In the genomic region with DNA sequence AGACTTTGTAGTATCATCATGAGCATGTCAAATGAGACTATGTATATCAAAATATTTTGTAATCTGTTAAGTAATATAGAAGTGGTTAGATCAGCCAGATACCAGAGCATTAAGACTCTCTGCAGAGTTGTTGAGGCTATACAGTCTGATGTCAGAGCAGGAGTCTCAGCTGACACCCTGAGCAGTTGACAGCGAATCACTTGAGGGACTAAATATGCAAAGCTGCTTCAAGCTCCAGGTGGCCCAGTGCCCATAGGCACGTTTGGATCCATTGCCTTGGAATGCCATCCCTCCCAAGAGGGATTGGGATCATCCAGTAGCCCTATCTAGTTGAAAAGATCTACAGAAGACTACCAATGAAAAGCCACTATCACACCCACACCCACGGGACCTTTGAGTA, we compare ENCODE assay signal across 17 cellular contexts.
DNase-seq lines count a peak whose midpoint lies in the region; ATAC-seq and TF ChIP-seq lines count a peak whose summit lies in the region.
"Had no signal": no experiment of that assay in that cellular context is flagged by ENCODE, and none has a peak within 500 bp of the region (broad histone marks: within the 10 kb centered on the region; RNA-seq: fewer than 3 reads in every experiment).

No MANE protein-coding gene starts in this region.

- H3K4me1 ChIP-seq in left ventricle myocardium inferior = peaks cover 53% of the 10 kb centered on the region

- H3K27ac ChIP-seq in left ventricle myocardium inferior (replicated peaks) = no peak overlapping the region
- H3K27ac ChIP-seq: BLaER1 treated with 17β-estradiol and CSF1 and Interleukin-3, amounts not matched to agents 10 nM and 100 nM had no signal

- no peaks in the 10 kb centered on the region for H3K27me3 ChIP-seq in left ventricle myocardium inferior (ENCODE audit: low read depth)
- H3K27me3 ChIP-seq: BLaER1 treated with 17β-estradiol and CSF1 and Interleukin-3, amounts not matched to agents 10 nM and 100 nM had no signal

- no peaks in the 10 kb centered on the region for H3K9me3 ChIP-seq in left ventricle myocardium inferior (replicated peaks)
- H3K9me3 ChIP-seq: BLaER1 treated with 17β-estradiol and CSF1 and Interleukin-3, amounts not matched to agents 10 nM and 100 nM had no signal

- H3K4me3 ChIP-seq in left ventricle myocardium inferior = no peak overlapping the region
- H3K4me3 ChIP-seq: BLaER1 treated with 17β-estradiol and CSF1 and Interleukin-3, amounts not matched to agents 10 nM and 100 nM; GM12878 had no signal

- peak; percentile 91 for ATAC-seq in Right ventricle myocardium superior (ENCODE audit: poor library complexity)
- ATAC-seq: GM12878 had no signal

- no peaks in the 10 kb centered on the region for H3K36me3 ChIP-seq in left ventricle myocardium inferior

- TF ChIP-seq CTCF in left ventricle myocardium inferior (IDR thresholded peaks at IDR 0.05; ENCODE audit: borderline replicate concordance) = no peak

- intact Hi-C loops in Right ventricle myocardium superior (cut with DNase I) = no loop called here
- intact Hi-C loops in left ventricle myocardium inferior (cut with micrococcal nuclease) = no loop called here

- peak; percentile 10 for DNase-seq in NCI-H82 (lab: John Stamatoyannopoulos, UW)
- DNase-seq in NCI-H82 treated with DMSO at 0.1 percent for 48 hours (lab: John Stamatoyannopoulos, UW; ENCODE audit: unreplicated experiment) = no peak
- DNase-seq in Right ventricle myocardium superior = peak; percentile 80
- peak; percentile 76 for DNase-seq in left ventricle myocardium inferior
- no peak for DNase-seq in NCI-H748 treated with DMSO at 0.1 percent for 48 hours (lab: John Stamatoyannopoulos, UW)
- DNase-seq in NCI-H1417 (lab: John Stamatoyannopoulos, UW) = no peak
- DNase-seq in activated gamma-delta T cell treated with Interleukin-2 at 50 U/mL for 16 hours = no peak
- DNase-seq: 8988T; Calu3; CD4-positive, alpha-beta T cell; DMS 273 treated with DMSO at 0.1 percent for 48 hours; DMS79; GOT3; H9; IMR-90 had no signal

Comparison
In these comparisons a context has a peak if more than half of its experiments do, and no peak if none do; other contexts are left out.
1. DNase-seq: peak in NCI-H82 (single experiment), Right ventricle myocardium superior (single experiment) and left ventricle myocardium inferior (single experiment); none in NCI-H82 treated with DMSO at 0.1 percent for 48 hours (single experiment), NCI-H748 treated with DMSO at 0.1 percent for 48 hours (single experiment), NCI-H1417 (0 of 3) and activated gamma-delta T cell treated with Interleukin-2 at 50 U/mL for 16 hours (single experiment).